ENCODE assay signal across 22 cellular contexts in the genomic region with DNA sequence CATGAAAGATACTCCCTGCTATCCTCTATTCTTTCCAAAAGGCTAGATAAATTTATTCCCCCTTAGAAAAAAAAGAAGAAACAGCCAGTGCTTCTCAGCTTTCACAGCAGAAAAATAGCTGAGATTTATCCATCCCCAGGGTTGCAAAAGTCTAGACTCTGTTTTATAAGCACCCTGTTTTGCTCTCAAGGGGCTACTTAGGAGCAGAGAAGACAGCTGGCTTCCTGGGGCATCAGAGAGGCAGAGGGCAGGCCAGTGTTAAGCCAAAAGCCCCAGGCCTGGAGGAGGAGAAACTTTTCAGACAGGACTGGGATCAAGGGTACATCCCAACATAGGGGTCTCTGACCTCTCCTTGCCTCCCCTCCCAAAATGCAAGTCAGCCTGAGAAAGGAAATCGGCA. TPM values are rescaled to one million over a fixed set of nuclear protein-coding genes. Genes with fewer than 3 reads are reported as not detected.
A peak's percentile ranks its signal among the peaks of the same experiment; 100 is the strongest.
DNase-seq lines count a peak whose midpoint lies in the region; ATAC-seq and TF ChIP-seq lines count a peak whose summit lies in the region.
"Had no signal": no experiment of that assay in that cellular context is flagged by ENCODE, and none has a peak within 500 bp of the region (broad histone marks: within the 10 kb centered on the region; RNA-seq: fewer than 3 reads in every experiment).

No MANE protein-coding gene starts in this region.

- peak overlapping the region; percentile 56; the same call in 1 of the 2 replicates for H3K4me2 ChIP-seq in SK-N-SH
- H3K4me2 ChIP-seq in hepatocyte, result peak overlapping the region; percentile 70

- TF ChIP-seq CTCF in SK-N-SH (IDR thresholded peaks at IDR 0.05) (no peak), RWPE1 (conservative IDR thresholded peaks at IDR 0.05; ENCODE audit: low read depth) (no peak), hepatocyte (IDR thresholded peaks at IDR 0.05; ENCODE audit: poor library complexity) (no peak), spleen (IDR thresholded peaks at IDR 0.05 in 8 of 11, conservative IDR thresholded peaks at IDR 0.05 in 3 of 11) (no peak), gastroesophageal sphincter (IDR thresholded peaks at IDR 0.05) (no peak)

- H3K9me2 ChIP-seq in SK-N-SH (no peaks in the 10 kb centered on the region), hepatocyte (replicated peaks; ENCODE audit: insufficient read depth) (no peaks in the 10 kb centered on the region)

- intact Hi-C loops in spleen (cut with DNase I; ENCODE audit: low total_unique reads), result no loop called here

- 100% methylated on average over 1 of the region's 1 CpG for WGBS in SK-N-SH (ENCODE audit: low lambda C conversion rate)
- WGBS in hepatocyte (ENCODE audit: low lambda C conversion rate, missing lambda C conversion rate), result 100% methylated on average over 1 of the region's 1 CpG
- 75 to 95% (median 88%) methylated on average over 1 of the region's 1 CpG for WGBS in spleen, 5 donors
- 80 to 89% methylated on average over 1 of the region's 1 CpG for WGBS in gastroesophageal sphincter (ENCODE audit: low coverage in 1 of 2), 2 donors

- H2AFZ ChIP-seq in SK-N-SH (ENCODE audit: low read depth) (0 out of 2 replicates have a peak overlapping the region, but pooled peaks have one; percentile 17), hepatocyte (no peak overlapping the region)

- DNase-seq in SK-N-SH (no peak), RWPE1 (ENCODE audit: low spot score) (no peak), hepatocyte (ENCODE audit: low spot score) (no peak), spleen (no peak), kidney tubule cell (ENCODE audit: low spot score) (no peak), SKM-1 (lab: John Stamatoyannopoulos, UW; ENCODE audit: unreplicated experiment) (no peak)
- DNase-seq: ACHN; activated CD4-positive, CD25-positive, alpha-beta regulatory T cell; activated CD8-positive, alpha-beta memory T cell treated with anti-CD3 and anti-CD28 coated beads for 24 hours; amniotic stem cell; CD8-positive, alpha-beta memory T cell; NCI-H1436 treated with DMSO at 0.1 percent for 48 hours; NCI-H345; retina; SHP77 treated with DMSO at 0.1 percent for 48 hours; stimulated activated naive CD8-positive, alpha-beta T cell treated with anti-CD3 and anti-CD28 coated beads, Interleukin-15, Interleukin-2, amounts not matched to agents 100 U/mL and 50 U/mL, for 24 hours had no signal

- H3K27ac ChIP-seq in SK-N-SH (ENCODE audit: low read depth in 2 of 2, low read length in 1 of 2), result peak overlapping the region; percentile 94 to 97; a peak in 3 of 4 replicates
- H3K27ac ChIP-seq in RWPE1, result peak overlapping the region; percentile 95
- peak overlapping the region; percentile 3 for H3K27ac ChIP-seq in hepatocyte
- peak overlapping the region in 6 of 8 donors; percentile 22 to 80 (median 55) for H3K27ac ChIP-seq in spleen
- H3K27ac ChIP-seq in gastroesophageal sphincter, result no peak overlapping the region

- H3K79me2 ChIP-seq in SK-N-SH (ENCODE audit: insufficient read depth) (no peaks in the 10 kb centered on the region; the same call in 1 of the 2 replicates), hepatocyte (peaks cover 39% of the 10 kb centered on the region)

- ATAC-seq in SK-N-SH treated with all-trans-retinoic acid at 6 μM for 48 hours, result no peak
- no peak for ATAC-seq in gastroesophageal sphincter
- ATAC-seq: foreskin keratinocyte; stimulated activated naive CD8-positive, alpha-beta T cell treated with anti-CD3 and anti-CD28 coated beads, Interleukin-15, Interleukin-2, amounts not matched to agents 100 U/mL and 50 U/mL, for 24 hours had no signal

- no peak for TF ChIP-seq RAD21 in SK-N-SH (IDR thresholded peaks at IDR 0.05; ENCODE audit: low read length)

- no peak overlapping the region for H3K4me3 ChIP-seq in SK-N-SH (ENCODE audit: low read depth in 2 of 2, low read length in 1 of 2)
- H3K4me3 ChIP-seq in hepatocyte, result no peak overlapping the region
- no peak overlapping the region for H3K4me3 ChIP-seq in spleen
- no peak overlapping the region for H3K4me3 ChIP-seq in gastroesophageal sphincter

- TF ChIP-seq POLR2A in spleen (IDR thresholded peaks at IDR 0.05) (no peak), gastroesophageal sphincter (IDR thresholded peaks at IDR 0.05) (no peak)

- POLR2A ChIA-PET in SK-N-SH (lab: Yijun Ruan, JAX), result no interaction called here
- POLR2A ChIA-PET in RWPE1 (lab: Yijun Ruan, JAX; ENCODE audit: low non-redundant PET), result no interaction called here

- H3K27me3 ChIP-seq in SK-N-SH (ENCODE audit: insufficient read depth), result no peaks in the 10 kb centered on the region
- H3K27me3 ChIP-seq in hepatocyte, result no peaks in the 10 kb centered on the region
- H3K27me3 ChIP-seq in spleen (replicated peaks in 1 of 7), result peaks cover 0 to 23% (median 0%) of the 10 kb centered on the region in 7 donors
- no peaks in the 10 kb centered on the region for H3K27me3 ChIP-seq in gastroesophageal sphincter
- H3K27me3 ChIP-seq: foreskin keratinocyte had no signal

- TF ChIP-seq EP300 in SK-N-SH (IDR thresholded peaks at IDR 0.05; ENCODE audit: borderline replicate concordance in 1 of 2, low read depth in 1 of 2, low read length in 1 of 2) (no peak), gastroesophageal sphincter (IDR thresholded peaks at IDR 0.05) (no peak)

- H3K9ac ChIP-seq in SK-N-SH, result peak overlapping the region; percentile 29; the same call in 1 of the 2 replicates

- CTCF ChIA-PET in SK-N-SH (lab: Yijun Ruan, JAX) (interaction anchor here (1.1 to 2.0 kb wide), 4 partner anchors 14 to 45 kb away, joined by 3 to 5 read pairs (median 4); no protein-coding TSS in a partner anchor), RWPE1 (lab: Yijun Ruan, JAX) (interaction anchor here (1.3 kb wide), 1 partner anchor 45 kb away, joined by 4 read pairs; no protein-coding TSS in a partner anchor)

- H3K4me1 ChIP-seq in SK-N-SH (ENCODE audit: control insufficient read depth in 1 of 2, insufficient read depth in 2 of 2, low read depth in 1 of 2, low read length in 1 of 2) (peaks cover 54 to 71% of the 10 kb centered on the region in 2 experiments), hepatocyte (ENCODE audit: insufficient read depth) (peaks cover 41% of the 10 kb centered on the region), spleen (peaks cover under 1 to 78% (median 36%) of the 10 kb centered on the region in 6 donors), gastroesophageal sphincter (peaks cover 7 to 81% (median 22%) of the 10 kb centered on the region in 3 donors)

- H3K36me3 ChIP-seq in SK-N-SH (replicated peaks in 1 of 2; ENCODE audit: control insufficient read depth in 1 of 2, insufficient read depth in 2 of 2, low read length in 1 of 2), result no peaks in the 10 kb centered on the region
- H3K36me3 ChIP-seq in hepatocyte (replicated peaks; ENCODE audit: insufficient read depth, low read depth), result no peaks in the 10 kb centered on the region
- H3K36me3 ChIP-seq in spleen, result no peaks in the 10 kb centered on the region
- no peaks in the 10 kb centered on the region for H3K36me3 ChIP-seq in gastroesophageal sphincter

- H4K20me1 ChIP-seq in SK-N-SH (ENCODE audit: insufficient read depth) (no peaks in the 10 kb centered on the region), hepatocyte (ENCODE audit: insufficient read depth, poor library complexity, severe bottlenecking) (no peaks in the 10 kb centered on the region)

- H3K9me3 ChIP-seq in SK-N-SH (no peaks in the 10 kb centered on the region), hepatocyte (ENCODE audit: low read depth) (no peaks in the 10 kb centered on the region), spleen (no peaks in the 10 kb centered on the region), gastroesophageal sphincter (no peaks in the 10 kb centered on the region)

- H3F3A ChIP-seq in SK-N-SH (replicated peaks; ENCODE audit: insufficient read depth), result peaks cover 28% of the 10 kb centered on the region

RNA-seq across cellular contexts. Expression of a gene that starts 3.9 kb away (rescaled TPM):
- polyA plus RNA-seq in SK-N-SH (2012; rRNA removed) (14.1 and 18.0 TPM in 2 replicates), hepatocyte (48.8 and 55.9 TPM in 2 replicates), spleen (under 1 TPM; 0.54 to 0.93 (median 0.77) TPM)
- 7.1 and 13.4 TPM in 2 replicates for polyA plus RNA-seq in SK-N-SH (2012; cell fraction: cytosol; rRNA removed)
- polyA plus RNA-seq in SK-N-SH (2012; cell fraction: nucleus; rRNA removed), result 24.8 and 31.3 TPM in 2 replicates
- total RNA-seq in hepatocyte (63.7 and 76.9 TPM in 2 replicates), spleen (1 to 10 TPM in 2 of 7 donors, under 1 TPM in 5; 0.43 to 3.4 (median 0.82) TPM), gastroesophageal sphincter (10 to 100 TPM in 1 of 4 donors, under 1 TPM in 3; 0.13 to 11.6 (median 0.35) TPM)
- total RNA-seq: neural crest cell had no signal

RNA-seq across cellular contexts. Expression of a gene that starts 26.8 kb away (rescaled TPM):
- 32.5 and 43.2 TPM in 2 replicates for polyA plus RNA-seq in SK-N-SH (2012; rRNA removed)
- 34.0 and 38.5 TPM in 2 replicates for polyA plus RNA-seq in SK-N-SH (2012; cell fraction: cytosol; rRNA removed)
- polyA plus RNA-seq in SK-N-SH (2012; cell fraction: nucleus; rRNA removed), result 12.1 and 24.4 TPM in 2 replicates
- total RNA-seq in hepatocyte, result 37.0 and 38.3 TPM in 2 replicates
- polyA plus RNA-seq in hepatocyte, result 31.5 and 32.2 TPM in 2 replicates
- 100 to 1,000 TPM in 1 of 7 donors, 10 to 100 TPM in 6; 12.5 to 126 (median 22.3) TPM for total RNA-seq in spleen
- 10 to 100 TPM; 34.2 to 77.0 (median 41.0) TPM for polyA plus RNA-seq in spleen
- total RNA-seq in gastroesophageal sphincter, result 10 to 100 TPM in 2 of 4 donors, 1 to 10 TPM in 2; 6.0 to 95.2 (median 11.0) TPM
- polyA plus RNA-seq: CD8-positive, alpha-beta memory T cell had no signal

RNA-seq across cellular contexts. Expression of a gene that starts 56.3 kb away (rescaled TPM):
- polyA plus RNA-seq in SK-N-SH (2012; rRNA removed), result 0.23 and 0.37 TPM in 2 replicates
- 0.24 and 0.26 TPM in 2 replicates for polyA plus RNA-seq in SK-N-SH (2012; cell fraction: cytosol; rRNA removed)
- polyA plus RNA-seq in SK-N-SH (2012; cell fraction: nucleus; rRNA removed), result 0.08 and 0.14 TPM in 2 replicates
- 1.7 and 2.1 TPM in 2 replicates for total RNA-seq in hepatocyte
- polyA plus RNA-seq in hepatocyte, result not detected in 2 replicates
- 10 to 100 TPM in 2 of 7 donors, 1 to 10 TPM in 5; 1.8 to 14.9 (median 4.2) TPM for total RNA-seq in spleen
- polyA plus RNA-seq in spleen, result 1 to 10 TPM; 2.6 to 3.5 (median 3.2) TPM
- total RNA-seq in gastroesophageal sphincter, result 10 to 100 TPM in 2 of 4 donors, 1 to 10 TPM in 2; 5.0 to 17.8 (median 8.9) TPM
- total RNA-seq: cerebellum, HT-29, neural crest cell had no signal

Comparison
In these comparisons a context has a peak if more than half of its experiments do, and no peak if none do; other contexts are left out.
1. H3K27ac ChIP-seq: peak in SK-N-SH (2 of 2), RWPE1 (single experiment), hepatocyte (single experiment) and spleen (6 of 8); none in gastroesophageal sphincter (0 of 4).